Comparison of ENCODE assay signal across 2 cellular contexts in the genomic region with DNA sequence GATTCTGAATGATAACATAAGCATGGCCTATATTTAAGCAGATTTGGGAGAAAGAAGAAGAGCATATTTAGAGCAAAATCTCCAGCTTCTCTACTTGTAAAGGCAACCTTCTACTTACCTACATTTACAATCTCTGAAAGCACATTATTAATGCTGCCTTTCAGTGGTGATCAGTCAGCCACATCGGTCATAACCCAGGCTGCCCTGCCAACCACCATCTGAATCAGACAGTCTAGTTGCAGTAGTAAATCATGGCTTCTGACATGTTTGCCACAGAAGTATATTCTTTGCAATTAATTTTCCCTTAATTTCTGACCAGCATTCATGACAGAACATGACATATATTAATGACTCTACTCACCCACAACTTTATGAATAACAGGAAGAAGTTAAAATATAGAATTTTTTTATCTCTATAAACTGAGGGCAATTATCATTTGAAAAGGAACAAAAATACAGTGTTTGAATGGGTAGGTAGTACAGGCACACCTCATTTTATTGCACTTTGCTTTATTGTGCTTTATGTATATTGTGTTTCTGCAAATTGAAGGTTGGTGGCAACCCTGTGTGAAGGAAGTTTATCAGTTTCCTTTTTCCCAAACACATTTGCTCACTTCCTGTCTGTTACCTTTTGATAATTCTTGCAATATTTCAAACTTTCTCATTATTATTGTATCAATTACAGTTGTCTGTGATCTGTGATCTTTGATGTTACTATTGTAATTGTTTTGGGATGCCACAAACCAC.
TF ChIP-seq lines count a peak whose summit lies in the region.

No MANE protein-coding gene starts in this region.

TF ChIP-seq in A549, 52 proteins besides CTCF, POLR2A, EP300 and RAD21:
- no peak for TF ChIP-seq JUN (IDR thresholded peaks at IDR 0.05)
- no peak for TF ChIP-seq TFCP2L1 (CRISPR knock-in tag; IDR thresholded peaks at IDR 0.05)
- TF ChIP-seq ZC3H11A (IDR thresholded peaks at IDR 0.05), result no peak
- no peak for TF ChIP-seq ESRRA (IDR thresholded peaks at IDR 0.05; ENCODE audit: borderline replicate concordance, low read length)
- no peak for TF ChIP-seq CHD2 (IDR thresholded peaks at IDR 0.05; ENCODE audit: low read length, partially characterized antibody)
- no peak for TF ChIP-seq NR3C1 (IDR thresholded peaks at IDR 0.05)
- no peak for TF ChIP-seq NPAS2 (CRISPR knock-in tag; IDR thresholded peaks at IDR 0.05; ENCODE audit: borderline replicate concordance)
- no peak for TF ChIP-seq CBX8 (IDR thresholded peaks at IDR 0.05)
- no peak for TF ChIP-seq ZNF302 (CRISPR knock-in tag; IDR thresholded peaks at IDR 0.05)

TF ChIP-seq in WTC11, 78 proteins besides CTCF, POLR2A, EP300 and RAD21:
- TF ChIP-seq SMAD4 (CRISPR knock-in tag; IDR thresholded peaks at IDR 0.05) (no peak), NR2C2 (CRISPR knock-in tag; IDR thresholded peaks at IDR 0.05) (no peak), SOX15 (CRISPR knock-in tag; IDR thresholded peaks at IDR 0.05) (no peak), ZNF416 (CRISPR knock-in tag; IDR thresholded peaks at IDR 0.05) (no peak)
